Comparison of ENCODE assay signal across 1 cellular context in the genomic region with DNA sequence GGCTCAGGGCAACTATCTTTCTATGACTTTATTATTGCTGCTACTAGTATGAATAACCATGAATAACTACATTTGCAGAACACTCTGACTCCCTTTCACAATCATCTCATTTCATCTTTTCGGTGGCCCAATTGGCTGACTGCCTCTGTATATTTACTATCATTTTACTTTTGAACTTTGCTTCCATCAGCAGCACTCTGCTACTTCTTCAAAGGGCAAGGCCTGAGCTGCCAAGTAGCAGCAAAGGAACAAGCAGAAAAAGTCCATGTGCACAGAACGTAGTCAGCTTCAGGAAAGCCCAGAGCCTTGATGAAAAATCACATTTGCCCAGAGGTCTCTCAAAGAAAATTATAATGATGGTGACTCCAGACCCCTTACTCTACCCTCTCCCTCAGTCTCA.
TF ChIP-seq lines count a peak whose summit lies in the region.

No MANE protein-coding gene starts in this region.

TF ChIP-seq in H1, 55 proteins besides CTCF, POLR2A, EP300 and RAD21 (continued from another document):
- TF ChIP-seq CHD1 (IDR thresholded peaks at IDR 0.05; ENCODE audit: low read depth, low read length) (no peak), BRCA1 (IDR thresholded peaks at IDR 0.05; ENCODE audit: low read depth, low read length) (no peak), GTF2F1 (IDR thresholded peaks at IDR 0.05; ENCODE audit: borderline replicate concordance, low read depth, low read length) (no peak), SIX5 (IDR thresholded peaks at IDR 0.05; ENCODE audit: low read depth, low read length) (no peak), TAF7 (optimal IDR thresholded peaks at IDR 0.05; ENCODE audit: borderline replicate concordance, low read depth, low read length) (no peak), KDM1A (IDR thresholded peaks at IDR 0.05; ENCODE audit: borderline replicate concordance, low read length) (no peak), RXRA (IDR thresholded peaks at IDR 0.05; ENCODE audit: insufficient read depth, low read depth, low read length) (no peak), ASH2L (IDR thresholded peaks at IDR 0.05; ENCODE audit: low read length) (no peak), SAP30 (IDR thresholded peaks at IDR 0.05; ENCODE audit: insufficient read depth, insufficient replicate concordance, low read length) (no peak), NRF1 (IDR thresholded peaks at IDR 0.05; ENCODE audit: low read depth, low read length) (no peak), JUN (IDR thresholded peaks at IDR 0.05; ENCODE audit: low read depth, low read length) (no peak), GABPA (IDR thresholded peaks at IDR 0.05; ENCODE audit: borderline replicate concordance, insufficient read depth, low read length) (no peak), TAF1 (IDR thresholded peaks at IDR 0.05; ENCODE audit: low read depth, low read length) (no peak), KDM4A (IDR thresholded peaks at IDR 0.05; ENCODE audit: low read depth, low read length, severe bottlenecking) (no peak), HDAC2 (IDR thresholded peaks at IDR 0.05; ENCODE audit: borderline replicate concordance in 1 of 2, low read depth in 2 of 2, low read length in 2 of 2) (no peak)
- TF ChIP-seq, protein P1, sequence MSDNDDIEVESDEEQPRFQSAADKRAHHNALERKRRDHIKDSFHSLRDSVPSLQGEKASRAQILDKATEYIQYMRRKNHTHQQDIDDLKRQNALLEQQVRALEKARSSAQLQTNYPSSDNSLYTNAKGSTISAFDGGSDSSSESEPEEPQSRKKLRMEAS (IDR thresholded peaks at IDR 0.05), result no peak
